In the genomic region with DNA sequence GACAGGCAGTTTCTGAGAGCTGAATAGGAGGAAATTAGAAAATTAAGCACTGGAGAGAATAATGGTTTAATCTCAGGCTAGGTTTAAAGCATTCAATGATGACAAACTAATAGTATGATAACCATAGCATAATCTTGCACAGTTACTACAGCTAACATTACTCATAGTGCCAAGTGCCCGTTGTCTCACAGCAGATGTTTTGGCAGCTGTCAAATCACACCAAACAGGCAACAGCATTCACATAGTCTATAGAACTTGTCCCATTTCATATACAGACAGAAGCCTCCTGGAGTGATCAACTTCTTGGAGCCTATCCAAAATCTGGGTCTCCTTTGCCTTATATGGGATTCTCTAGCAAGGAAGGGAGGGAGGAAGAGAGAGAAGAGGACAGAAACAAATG, we compare ENCODE assay signal across 25 cellular contexts.
"Had no signal": no experiment of that assay in that cellular context is flagged by ENCODE, and none has a peak within 500 bp of the region (broad histone marks: within the 10 kb centered on the region; RNA-seq: fewer than 3 reads in every experiment).

No MANE protein-coding gene starts in this region.

- ATAC-seq: effector memory CD8-positive, alpha-beta T cell; gastroesophageal sphincter; left colon; psoas muscle; stimulated activated naive B cell treated with anti-CD40 and anti-IgM and Interleukin-4, amounts not matched to agents 10 μg/mL and 1 μg/mL and 100 μg/mL, for 72 hours had no signal

- H3K36me3 ChIP-seq: gastroesophageal sphincter, stomach, suprapubic skin, tibial artery had no signal

- H3K9me3 ChIP-seq: gastroesophageal sphincter, psoas muscle, stomach, suprapubic skin, tibial artery had no signal

- DNase-seq: activated CD4-positive, alpha-beta T cell treated with anti-CD3 and anti-CD28 coated beads for 48 hours; activated CD4-positive, alpha-beta T cell treated with anti-CD3 and anti-CD28 coated beads, Interleukin-2, amount 50 U/mL, for 48 hours; activated CD8-positive, alpha-beta memory T cell treated with anti-CD3 and anti-CD28 coated beads for 24 hours; activated effector memory CD4-positive, alpha-beta T cell treated with anti-CD3 and anti-CD28 coated beads, Interleukin-2, amount 50 U/mL, for 16 hours; activated naive CD4-positive, alpha-beta T cell treated with anti-CD3 and anti-CD28 coated beads for 36 hours; activated naive CD8-positive, alpha-beta T cell treated with anti-CD3 and anti-CD28 coated beads, Interleukin-2, amount 10 ng/mL, durations not matched to agents 7 days and 5 days; cortex of kidney; effector memory CD8-positive, alpha-beta T cell; hippocampal formation; kidney; left colon; naive B cell; psoas muscle; stimulated activated CD4-positive, alpha-beta T cell treated with anti-CD3 and anti-CD28 coated beads, Interleukin-15, amount 100 ng/mL, for 24 hours; stimulated activated CD4-positive, alpha-beta T cell treated with anti-CD3 and anti-CD28 coated beads, Interleukin-2, amount 100 ng/mL, for 24 hours; stimulated activated naive B cell treated with anti-CD40 and anti-IgM and Interleukin-4, amounts not matched to agents 10 μg/mL and 1 μg/mL and 100 μg/mL, for 72 hours; stomach; T-helper 9 cell; tibial artery had no signal

- H3K27me3 Mint-ChIP-seq: activated naive CD8-positive, alpha-beta T cell treated with anti-CD3 and anti-CD28 coated beads, Interleukin-2, amount 10 ng/mL, durations not matched to agents 7 days and 5 days; effector memory CD8-positive, alpha-beta T cell; naive B cell; stimulated activated naive B cell treated with anti-CD40 and anti-IgM and Interleukin-4, amounts not matched to agents 10 μg/mL and 1 μg/mL and 100 μg/mL, for 72 hours had no signal

- H3K4me1 Mint-ChIP-seq: activated naive CD8-positive, alpha-beta T cell treated with anti-CD3 and anti-CD28 coated beads, Interleukin-2, amount 10 ng/mL, durations not matched to agents 7 days and 5 days; mesothelial cell of epicardium; naive B cell; neural crest cell; stimulated activated naive B cell treated with anti-CD40 and anti-IgM and Interleukin-4, amounts not matched to agents 10 μg/mL and 1 μg/mL and 100 μg/mL, for 72 hours had no signal

- H3K9ac ChIP-seq: parathyroid adenoma had no signal

- H3K4me3 ChIP-seq: gastroesophageal sphincter, psoas muscle, stomach, suprapubic skin, tibial artery had no signal

- H3K27ac Mint-ChIP-seq: activated naive CD4-positive, alpha-beta T cell treated with anti-CD3 and anti-CD28 coated beads for 36 hours; activated naive CD8-positive, alpha-beta T cell treated with anti-CD3 and anti-CD28 coated beads, Interleukin-2, amount 10 ng/mL, durations not matched to agents 7 days and 5 days; effector memory CD8-positive, alpha-beta T cell; mesothelial cell of epicardium; naive B cell; stimulated activated naive B cell treated with anti-CD40 and anti-IgM and Interleukin-4, amounts not matched to agents 10 μg/mL and 1 μg/mL and 100 μg/mL, for 72 hours had no signal

- H3K36me3 Mint-ChIP-seq: activated naive CD8-positive, alpha-beta T cell treated with anti-CD3 and anti-CD28 coated beads, Interleukin-2, amount 10 ng/mL, durations not matched to agents 7 days and 5 days; mesothelial cell of epicardium; naive B cell; stimulated activated naive B cell treated with anti-CD40 and anti-IgM and Interleukin-4, amounts not matched to agents 10 μg/mL and 1 μg/mL and 100 μg/mL, for 72 hours had no signal

- H3K4me3 Mint-ChIP-seq: activated naive CD4-positive, alpha-beta T cell treated with anti-CD3 and anti-CD28 coated beads for 36 hours; activated naive CD8-positive, alpha-beta T cell treated with anti-CD3 and anti-CD28 coated beads, Interleukin-2, amount 10 ng/mL, durations not matched to agents 7 days and 5 days; effector memory CD8-positive, alpha-beta T cell; mesothelial cell of epicardium; naive B cell; neural crest cell; stimulated activated naive B cell treated with anti-CD40 and anti-IgM and Interleukin-4, amounts not matched to agents 10 μg/mL and 1 μg/mL and 100 μg/mL, for 72 hours had no signal

- H3K27ac ChIP-seq: gastroesophageal sphincter, parathyroid adenoma, psoas muscle, stomach, suprapubic skin, tibial artery, VCaP had no signal

- H3K9me3 Mint-ChIP-seq: activated naive CD4-positive, alpha-beta T cell treated with anti-CD3 and anti-CD28 coated beads for 36 hours; mesothelial cell of epicardium; neural crest cell; stimulated activated naive B cell treated with anti-CD40 and anti-IgM and Interleukin-4, amounts not matched to agents 10 μg/mL and 1 μg/mL and 100 μg/mL, for 72 hours had no signal
